8 cellular contexts compared by ENCODE assay signal in genomic region chr15:40421246-40422157, GRCh38. TPM values are rescaled to one million over a fixed set of nuclear protein-coding genes. Genes with fewer than 3 reads are reported as not detected.
DNase-seq lines count a peak whose midpoint lies in the region; TF ChIP-seq lines count a peak whose summit lies in the region.

No MANE protein-coding gene starts in this region.

- no peaks in the 10 kb centered on the region for H3K36me3 Mint-ChIP-seq in activated CD4-positive, alpha-beta memory T cell treated with anti-CD3 and anti-CD28 coated beads, Interleukin-2, amount 10 ng/mL, durations not matched to agents 7 days and 5 days (ENCODE audit: low read depth)

- H2BK120ac ChIP-seq in mesendoderm (ENCODE audit: low read depth, low read length) = no peak overlapping the region

- H3K27me3 Mint-ChIP-seq in activated CD4-positive, alpha-beta memory T cell treated with anti-CD3 and anti-CD28 coated beads, Interleukin-2, amount 10 ng/mL, durations not matched to agents 7 days and 5 days = peaks cover 1% of the 10 kb centered on the region

- H3K4me3 ChIP-seq in HFF-Myc (replicated peaks; ENCODE audit: low read depth, low read length) = no peak overlapping the region
- H3K4me3 ChIP-seq in mesendoderm (ENCODE audit: low read length) = no peak overlapping the region

- no peak overlapping the region for H3K23ac ChIP-seq in mesendoderm (ENCODE audit: low read length)

- H2AK5ac ChIP-seq in mesendoderm (ENCODE audit: low read length) = no peak overlapping the region

- H3K18ac ChIP-seq in mesendoderm (ENCODE audit: low read length) = no peak overlapping the region

- no peak overlapping the region for H4K5ac ChIP-seq in mesendoderm (ENCODE audit: low read length)

- H3K36me3 ChIP-seq in ES-I3 (ENCODE audit: insufficient read depth, low read length) (no peaks in the 10 kb centered on the region; the same call in 1 of the 2 replicates), mesendoderm (ENCODE audit: control insufficient read depth, insufficient read depth, low read length) (no peaks in the 10 kb centered on the region)

- peak overlapping the region; percentile 37 for H3K4me2 ChIP-seq in mesendoderm (ENCODE audit: low read length)

- H3K56ac ChIP-seq in mesendoderm (ENCODE audit: low read length) = peak overlapping the region; percentile 80

- H2BK15ac ChIP-seq in mesendoderm (replicated peaks; ENCODE audit: low read depth) = no peak overlapping the region

- H4K8ac ChIP-seq in mesendoderm (ENCODE audit: low read depth, low read length) = no peak overlapping the region

- no peak overlapping the region for H3K4ac ChIP-seq in mesendoderm (ENCODE audit: low read depth, low read length)

- peak; percentile 88 for TF ChIP-seq CTCF in HFF-Myc (IDR thresholded peaks at IDR 0.05; ENCODE audit: low read depth, low read length, missing control alignments)

- peaks cover 2% of the 10 kb centered on the region for H3K4me1 Mint-ChIP-seq in activated CD4-positive, alpha-beta memory T cell treated with anti-CD3 and anti-CD28 coated beads, Interleukin-2, amount 10 ng/mL, durations not matched to agents 7 days and 5 days

- H3K4me1 ChIP-seq in ES-I3 (ENCODE audit: insufficient read depth, low read length) (peaks cover 12% of the 10 kb centered on the region), mesendoderm (ENCODE audit: control insufficient read depth, low read depth, low read length) (no peaks in the 10 kb centered on the region)

- H3K9me3 Mint-ChIP-seq in activated CD4-positive, alpha-beta memory T cell treated with anti-CD3 and anti-CD28 coated beads, Interleukin-2, amount 10 ng/mL, durations not matched to agents 7 days and 5 days = no peaks in the 10 kb centered on the region

- H3K27ac Mint-ChIP-seq in activated CD4-positive, alpha-beta memory T cell treated with anti-CD3 and anti-CD28 coated beads, Interleukin-2, amount 10 ng/mL, durations not matched to agents 7 days and 5 days = no peak overlapping the region

- H3K79me1 ChIP-seq in mesendoderm (ENCODE audit: low read length) = no peaks in the 10 kb centered on the region

- H3K9me3 ChIP-seq in ES-I3 (ENCODE audit: control insufficient read depth, insufficient read depth, low read length) = no peaks in the 10 kb centered on the region

- peak; percentile 19 for DNase-seq in HFF-Myc (ENCODE audit: extremely low read depth, low read depth)
- DNase-seq in NCI-H748 (lab: John Stamatoyannopoulos, UW; ENCODE audit: unreplicated experiment) = peak; percentile 57
- peak; percentile 84 for DNase-seq in activated CD4-positive, alpha-beta memory T cell treated with anti-CD3 and anti-CD28 coated beads, Interleukin-2, amount 10 ng/mL, durations not matched to agents 7 days and 5 days
- DNase-seq in effector CD4-positive, alpha-beta T cell = peak; percentile 76
- DNase-seq in mesendoderm = peak; percentile 77
- peak; percentile 59 to 68 for DNase-seq in stimulated activated CD8-positive, alpha-beta memory T cell treated with anti-CD3 and anti-CD28 coated beads, Interleukin-15, amount 100 ng/mL, for 48 hours (ENCODE audit: low read depth in 2 of 2)
- DNase-seq in NCI-H2029 treated with DMSO at 0.1 percent for 48 hours (lab: John Stamatoyannopoulos, UW) = no peak

- CTCF ChIA-PET in activated CD4-positive, alpha-beta memory T cell treated with anti-CD3 and anti-CD28 coated beads, Interleukin-2, amount 10 ng/mL, durations not matched to agents 7 days and 5 days (lab: Charles Lee) = interaction anchor here (0.6 to 7.4 kb wide), 21 partner anchors 15 to 150 kb away, joined by 3 to 143 read pairs (median 5); partner anchors contain the start of genes BAHD1, CCDC9B, INAFM2 and IVD

- peak overlapping the region; percentile 22; the same call in 1 of the 2 replicates for H3K9ac ChIP-seq in ES-I3 (ENCODE audit: low read depth, low read length)
- peak overlapping the region; percentile 61 for H3K9ac ChIP-seq in mesendoderm (ENCODE audit: low read length)

- no peak overlapping the region for H3K27ac ChIP-seq in mesendoderm (ENCODE audit: low read depth, low read length)

- no peak overlapping the region for H3K4me3 Mint-ChIP-seq in activated CD4-positive, alpha-beta memory T cell treated with anti-CD3 and anti-CD28 coated beads, Interleukin-2, amount 10 ng/mL, durations not matched to agents 7 days and 5 days

- H3K79me2 ChIP-seq in mesendoderm (ENCODE audit: control insufficient read depth, insufficient read depth, low read length) = no peaks in the 10 kb centered on the region

- WGBS in mesendoderm (ENCODE audit: extremely low coverage, insufficient coverage, low lambda C conversion rate) = no CpG with 5 or more reads among the region's 31 CpGs

- H3K27me3 ChIP-seq in mesendoderm (ENCODE audit: insufficient read depth, low read length, poor library complexity) = no peaks in the 10 kb centered on the region

- H2BK5ac ChIP-seq in mesendoderm (ENCODE audit: low read length) = no peak overlapping the region

- POLR2A ChIA-PET in activated CD4-positive, alpha-beta memory T cell treated with anti-CD3 and anti-CD28 coated beads, Interleukin-2, amount 10 ng/mL, durations not matched to agents 7 days and 5 days (lab: Charles Lee) = interaction anchor here (0.7 to 2.2 kb wide), 8 partner anchors 13 to 79 kb away, joined by 3 to 10 read pairs (median 4); partner anchors contain the start of genes BAHD1, IVD and KNSTRN

RNA-seq across cellular contexts. Expression of gene IVD, which starts 15.9 kb away (rescaled TPM):
- 10 to 100 TPM; 38.1 to 38.4 TPM for total RNA-seq in activated CD4-positive, alpha-beta memory T cell treated with anti-CD3 and anti-CD28 coated beads, Interleukin-2, amount 10 ng/mL, durations not matched to agents 7 days and 5 days
- 29.0 TPM for polyA plus RNA-seq in mesendoderm (2013, experiment 1 of 2)
- 29.9 TPM for polyA plus RNA-seq in mesendoderm (2013, experiment 2 of 2)

RNA-seq across cellular contexts. Expression of gene BAHD1, which starts 19.3 kb away (rescaled TPM):
- 10 to 100 TPM; 26.0 to 27.0 TPM for total RNA-seq in activated CD4-positive, alpha-beta memory T cell treated with anti-CD3 and anti-CD28 coated beads, Interleukin-2, amount 10 ng/mL, durations not matched to agents 7 days and 5 days
- polyA plus RNA-seq in mesendoderm (2013, experiment 1 of 2) = 19.9 TPM
- polyA plus RNA-seq in mesendoderm (2013, experiment 2 of 2) = 20.3 TPM

RNA-seq across cellular contexts. Expression of gene KNSTRN, which starts 39.0 kb away (rescaled TPM):
- total RNA-seq in activated CD4-positive, alpha-beta memory T cell treated with anti-CD3 and anti-CD28 coated beads, Interleukin-2, amount 10 ng/mL, durations not matched to agents 7 days and 5 days = 10 to 100 TPM; 54.2 to 54.3 TPM
- polyA plus RNA-seq in mesendoderm (2013, experiment 1 of 2) = 59.1 TPM
- polyA plus RNA-seq in mesendoderm (2013, experiment 2 of 2) = 60.3 TPM

RNA-seq across cellular contexts. Expression of gene CHST14, which starts 49.3 kb away (rescaled TPM):
- 10 to 100 TPM; 13.9 to 15.9 TPM for total RNA-seq in activated CD4-positive, alpha-beta memory T cell treated with anti-CD3 and anti-CD28 coated beads, Interleukin-2, amount 10 ng/mL, durations not matched to agents 7 days and 5 days
- 12.4 TPM for polyA plus RNA-seq in mesendoderm (2013, experiment 1 of 2)
- polyA plus RNA-seq in mesendoderm (2013, experiment 2 of 2) = 12.4 TPM
